ENCODE assay signal across 1 cellular context in the genomic region with DNA sequence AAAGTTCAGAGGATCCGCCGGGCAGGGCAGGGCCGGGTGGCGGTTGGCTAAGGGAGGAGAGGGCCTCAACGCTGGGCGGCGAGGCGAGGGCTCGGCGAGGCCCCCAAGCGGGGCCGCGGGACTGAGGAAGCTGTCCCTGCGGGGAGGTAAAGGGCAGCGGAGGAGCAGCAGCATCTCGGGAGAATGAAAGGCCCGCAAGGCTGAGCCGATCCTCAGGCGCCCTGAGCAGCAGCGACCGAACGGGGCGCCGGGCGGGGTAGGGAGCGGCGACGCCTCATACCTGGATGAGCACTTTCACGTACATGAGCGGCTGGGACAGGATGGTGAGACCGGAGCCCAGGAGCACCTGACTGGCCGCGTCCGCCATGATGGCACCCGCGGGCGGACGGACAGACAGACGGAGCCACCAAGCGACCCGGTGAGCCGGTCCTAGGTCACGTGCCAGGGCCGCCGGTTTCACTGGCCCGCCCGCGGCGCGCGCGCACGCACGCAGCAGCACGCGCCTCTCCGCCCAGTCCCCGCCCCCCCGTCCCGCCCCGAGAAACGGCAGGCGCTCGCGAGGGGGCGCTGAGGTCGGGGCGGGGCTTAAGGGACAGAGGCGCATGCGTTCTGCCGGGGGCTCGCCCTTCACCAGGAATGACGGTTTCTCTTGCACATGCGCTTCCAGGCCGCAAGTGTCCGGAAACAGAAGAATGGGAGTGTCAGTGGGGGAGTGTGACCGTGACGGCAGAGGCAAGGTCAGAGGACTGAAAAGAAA.
A peak's percentile ranks its signal among the peaks of the same experiment; 100 is the strongest.
TF ChIP-seq lines count a peak whose summit lies in the region.

Gene MTCH2 (minus strand): TSS at position 461 of the 757 bp plus-strand sequence. CDS start 94 bp downstream, at position 367.

TF ChIP-seq in GM12878, 131 proteins besides CTCF, POLR2A, EP300 and RAD21 (continued from another document and continues in another):
- TF ChIP-seq RCOR1 (conservative IDR thresholded peaks at IDR 0.05; ENCODE audit: low read depth, low read length) (no peak; the same call in 1 of the 2 replicates), RFX5 (IDR thresholded peaks at IDR 0.05; ENCODE audit: low read depth, low read length) (no peak), IKZF1 (conservative IDR thresholded peaks at IDR 0.05) (peak; percentile 91), PAX5 (IDR thresholded peaks at IDR 0.05; ENCODE audit: borderline replicate concordance, low read depth, low read length) (peak; percentile 80), BACH1 (IDR thresholded peaks at IDR 0.05; ENCODE audit: borderline replicate concordance) (peak; percentile 75), YY1 (IDR thresholded peaks at IDR 0.05; ENCODE audit: low read depth, low read length) (peak; percentile 96), ZBED1 (IDR thresholded peaks at IDR 0.05; ENCODE audit: borderline replicate concordance) (no peak), BCLAF1 (IDR thresholded peaks at IDR 0.05) (0 out of 2 replicates have a peak, but pooled peaks have one; percentile 7), CBX5 (IDR thresholded peaks at IDR 0.05; ENCODE audit: low read depth) (no peak), TCF7 (IDR thresholded peaks at IDR 0.05; ENCODE audit: borderline replicate concordance) (no peak), NFXL1 (IDR thresholded peaks at IDR 0.05; ENCODE audit: borderline replicate concordance) (no peak), PKNOX1 (IDR thresholded peaks at IDR 0.05) (peak; percentile 59; the same call in 1 of the 2 replicates), MXI1 (IDR thresholded peaks at IDR 0.05; ENCODE audit: low read depth, low read length) (peak; percentile 80), MYC (IDR thresholded peaks at IDR 0.05; ENCODE audit: insufficient read depth, insufficient read length, insufficient replicate concordance, low read length, severe bottlenecking) (peak; percentile 29), LARP7 (IDR thresholded peaks at IDR 0.05) (peak; percentile 94), SIX5 (IDR thresholded peaks at IDR 0.05; ENCODE audit: low read depth, low read length, severe bottlenecking) (peak; percentile 30), NBN (IDR thresholded peaks at IDR 0.05) (peak; percentile 57; the same call in 1 of the 2 replicates), RELA (IDR thresholded peaks at IDR 0.05; ENCODE audit: borderline replicate concordance, partially characterized antibody) (peak; percentile 60), POU2F2 (IDR thresholded peaks at IDR 0.05; ENCODE audit: borderline replicate concordance, low read depth, low read length) (no peak), CBFB (IDR thresholded peaks at IDR 0.05; ENCODE audit: low read depth) (peak; percentile 59; the same call in 1 of the 2 replicates), CREM (IDR thresholded peaks at IDR 0.05; ENCODE audit: low read depth) (no peak; the same call in 1 of the 2 replicates), DPF2 (IDR thresholded peaks at IDR 0.05) (peak; percentile 76), ASH2L (IDR thresholded peaks at IDR 0.05; ENCODE audit: borderline replicate concordance, low read depth) (0 out of 2 replicates have a peak, but pooled peaks have one; percentile 65), CEBPB (IDR thresholded peaks at IDR 0.05; ENCODE audit: borderline replicate concordance in 1 of 2, low read depth in 2 of 2, low read length in 2 of 2) (no peak), ATF3 (IDR thresholded peaks at IDR 0.05; ENCODE audit: borderline replicate concordance, extremely low read depth, low read depth, low read length) (peak; percentile 72; the same call in 1 of the 2 replicates), ZNF207 (IDR thresholded peaks at IDR 0.05; ENCODE audit: borderline replicate concordance) (peak; percentile 73; the same call in 1 of the 2 replicates), FOXM1 (IDR thresholded peaks at IDR 0.05; ENCODE audit: low read depth, low read length) (no peak), NKRF (conservative IDR thresholded peaks at IDR 0.05) (peak; percentile 80; the same call in 1 of the 2 replicates), SUPT20H (IDR thresholded peaks at IDR 0.05; ENCODE audit: borderline replicate concordance, control insufficient read depth, low read depth, low read length) (no peak), ZNF274 (IDR thresholded peaks at IDR 0.05; ENCODE audit: insufficient read depth, insufficient read length) (no peak), RUNX3 (IDR thresholded peaks at IDR 0.05; ENCODE audit: low read length) (peak; percentile 15; the same call in 1 of the 2 replicates)
- TF ChIP-seq, protein P1, sequence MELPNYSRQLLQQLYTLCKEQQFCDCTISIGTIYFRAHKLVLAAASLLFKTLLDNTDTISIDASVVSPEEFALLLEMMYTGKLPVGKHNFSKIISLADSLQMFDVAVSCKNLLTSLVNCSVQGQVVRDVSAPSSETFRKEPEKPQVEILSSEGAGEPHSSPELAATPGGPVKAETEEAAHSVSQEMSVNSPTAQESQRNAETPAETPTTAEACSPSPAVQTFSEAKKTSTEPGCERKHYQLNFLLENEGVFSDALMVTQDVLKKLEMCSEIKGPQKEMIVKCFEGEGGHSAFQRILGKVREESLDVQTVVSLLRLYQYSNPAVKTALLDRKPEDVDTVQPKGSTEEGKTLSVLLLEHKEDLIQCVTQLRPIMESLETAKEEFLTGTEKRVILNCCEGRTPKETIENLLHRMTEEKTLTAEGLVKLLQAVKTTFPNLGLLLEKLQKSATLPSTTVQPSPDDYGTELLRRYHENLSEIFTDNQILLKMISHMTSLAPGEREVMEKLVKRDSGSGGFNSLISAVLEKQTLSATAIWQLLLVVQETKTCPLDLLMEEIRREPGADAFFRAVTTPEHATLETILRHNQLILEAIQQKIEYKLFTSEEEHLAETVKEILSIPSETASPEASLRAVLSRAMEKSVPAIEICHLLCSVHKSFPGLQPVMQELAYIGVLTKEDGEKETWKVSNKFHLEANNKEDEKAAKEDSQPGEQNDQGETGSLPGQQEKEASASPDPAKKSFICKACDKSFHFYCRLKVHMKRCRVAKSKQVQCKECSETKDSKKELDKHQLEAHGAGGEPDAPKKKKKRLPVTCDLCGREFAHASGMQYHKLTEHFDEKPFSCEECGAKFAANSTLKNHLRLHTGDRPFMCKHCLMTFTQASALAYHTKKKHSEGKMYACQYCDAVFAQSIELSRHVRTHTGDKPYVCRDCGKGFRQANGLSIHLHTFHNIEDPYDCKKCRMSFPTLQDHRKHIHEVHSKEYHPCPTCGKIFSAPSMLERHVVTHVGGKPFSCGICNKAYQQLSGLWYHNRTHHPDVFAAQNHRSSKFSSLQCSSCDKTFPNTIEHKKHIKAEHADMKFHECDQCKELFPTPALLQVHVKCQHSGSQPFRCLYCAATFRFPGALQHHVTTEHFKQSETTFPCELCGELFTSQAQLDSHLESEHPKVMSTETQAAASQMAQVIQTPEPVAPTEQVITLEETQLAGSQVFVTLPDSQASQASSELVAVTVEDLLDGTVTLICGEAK (IDR thresholded peaks at IDR 0.05; ENCODE audit: borderline replicate concordance), result no peak
- TF ChIP-seq, protein P2, sequence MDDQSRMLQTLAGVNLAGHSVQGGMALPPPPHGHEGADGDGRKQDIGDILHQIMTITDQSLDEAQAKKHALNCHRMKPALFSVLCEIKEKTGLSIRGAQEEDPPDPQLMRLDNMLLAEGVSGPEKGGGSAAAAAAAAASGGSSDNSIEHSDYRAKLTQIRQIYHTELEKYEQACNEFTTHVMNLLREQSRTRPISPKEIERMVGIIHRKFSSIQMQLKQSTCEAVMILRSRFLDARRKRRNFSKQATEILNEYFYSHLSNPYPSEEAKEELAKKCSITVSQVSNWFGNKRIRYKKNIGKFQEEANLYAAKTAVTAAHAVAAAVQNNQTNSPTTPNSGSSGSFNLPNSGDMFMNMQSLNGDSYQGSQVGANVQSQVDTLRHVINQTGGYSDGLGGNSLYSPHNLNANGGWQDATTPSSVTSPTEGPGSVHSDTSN (IDR thresholded peaks at IDR 0.05; ENCODE audit: insufficient replicate concordance, low read depth, low read length), result peak; percentile 51
- TF ChIP-seq, protein P3, sequence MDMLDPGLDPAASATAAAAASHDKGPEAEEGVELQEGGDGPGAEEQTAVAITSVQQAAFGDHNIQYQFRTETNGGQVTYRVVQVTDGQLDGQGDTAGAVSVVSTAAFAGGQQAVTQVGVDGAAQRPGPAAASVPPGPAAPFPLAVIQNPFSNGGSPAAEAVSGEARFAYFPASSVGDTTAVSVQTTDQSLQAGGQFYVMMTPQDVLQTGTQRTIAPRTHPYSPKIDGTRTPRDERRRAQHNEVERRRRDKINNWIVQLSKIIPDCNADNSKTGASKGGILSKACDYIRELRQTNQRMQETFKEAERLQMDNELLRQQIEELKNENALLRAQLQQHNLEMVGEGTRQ (IDR thresholded peaks at IDR 0.05; ENCODE audit: borderline replicate concordance, low read depth, low read length), result peak; percentile 84
- TF ChIP-seq, protein P4, sequence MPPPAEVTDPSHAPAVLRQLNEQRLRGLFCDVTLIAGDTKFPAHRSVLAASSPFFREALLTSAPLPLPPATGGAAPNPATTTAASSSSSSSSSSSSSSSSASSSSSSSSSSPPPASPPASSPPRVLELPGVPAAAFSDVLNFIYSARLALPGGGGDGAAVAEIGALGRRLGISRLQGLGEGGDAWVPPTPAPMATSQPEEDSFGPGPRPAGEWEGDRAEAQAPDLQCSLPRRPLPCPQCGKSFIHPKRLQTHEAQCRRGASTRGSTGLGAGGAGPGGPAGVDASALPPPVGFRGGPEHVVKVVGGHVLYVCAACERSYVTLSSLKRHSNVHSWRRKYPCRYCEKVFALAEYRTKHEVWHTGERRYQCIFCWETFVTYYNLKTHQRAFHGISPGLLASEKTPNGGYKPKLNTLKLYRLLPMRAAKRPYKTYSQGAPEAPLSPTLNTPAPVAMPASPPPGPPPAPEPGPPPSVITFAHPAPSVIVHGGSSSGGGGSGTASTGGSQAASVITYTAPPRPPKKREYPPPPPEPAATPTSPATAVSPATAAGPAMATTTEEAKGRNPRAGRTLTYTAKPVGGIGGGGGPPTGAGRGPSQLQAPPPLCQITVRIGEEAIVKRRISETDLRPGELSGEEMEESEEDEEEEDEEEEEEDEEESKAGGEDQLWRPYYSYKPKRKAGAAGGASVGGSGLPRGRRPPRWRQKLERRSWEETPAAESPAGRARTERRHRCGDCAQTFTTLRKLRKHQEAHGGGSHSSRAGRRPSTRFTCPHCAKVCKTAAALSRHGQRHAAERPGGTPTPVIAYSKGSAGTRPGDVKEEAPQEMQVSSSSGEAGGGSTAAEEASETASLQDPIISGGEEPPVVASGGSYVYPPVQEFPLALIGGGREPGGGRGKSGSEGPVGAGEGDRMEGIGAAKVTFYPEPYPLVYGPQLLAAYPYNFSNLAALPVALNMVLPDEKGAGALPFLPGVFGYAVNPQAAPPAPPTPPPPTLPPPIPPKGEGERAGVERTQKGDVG (CRISPR knock-in tag; IDR thresholded peaks at IDR 0.05), result no peak
- TF ChIP-seq, protein P5, sequence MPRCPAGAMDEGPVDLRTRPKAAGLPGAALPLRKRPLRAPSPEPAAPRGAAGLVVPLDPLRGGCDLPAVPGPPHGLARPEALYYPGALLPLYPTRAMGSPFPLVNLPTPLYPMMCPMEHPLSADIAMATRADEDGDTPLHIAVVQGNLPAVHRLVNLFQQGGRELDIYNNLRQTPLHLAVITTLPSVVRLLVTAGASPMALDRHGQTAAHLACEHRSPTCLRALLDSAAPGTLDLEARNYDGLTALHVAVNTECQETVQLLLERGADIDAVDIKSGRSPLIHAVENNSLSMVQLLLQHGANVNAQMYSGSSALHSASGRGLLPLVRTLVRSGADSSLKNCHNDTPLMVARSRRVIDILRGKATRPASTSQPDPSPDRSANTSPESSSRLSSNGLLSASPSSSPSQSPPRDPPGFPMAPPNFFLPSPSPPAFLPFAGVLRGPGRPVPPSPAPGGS (IDR thresholded peaks at IDR 0.05; ENCODE audit: borderline replicate concordance, insufficient read depth, low read depth, low read length, poor library complexity, severe bottlenecking), result peak; percentile 19
